In genomic region chr5:81335946-81336345, GRCh38 we compare ENCODE assay signal across 37 cellular contexts. TPM values are rescaled to one million over a fixed set of nuclear protein-coding genes. Genes with fewer than 3 reads are reported as not detected.
DNase-seq lines count a peak whose midpoint lies in the region; ATAC-seq, FAIRE-seq and TF ChIP-seq lines count a peak whose summit lies in the region.
"Had no signal": no experiment of that assay in that cellular context is flagged by ENCODE, and none has a peak within 500 bp of the region (broad histone marks: within the 10 kb centered on the region; RNA-seq: fewer than 3 reads in every experiment).

No MANE protein-coding gene starts in this region.

- H4K5ac ChIP-seq in IMR-90 (ENCODE audit: low read depth, low read length), result no peak overlapping the region

- H3K4me1 ChIP-seq in GM23338 (ENCODE audit: insufficient read depth) (no peaks in the 10 kb centered on the region), IMR-90 (ENCODE audit: control insufficient read depth, insufficient read depth, low read length) (no peaks in the 10 kb centered on the region), K562 (replicated peaks in 1 of 2; ENCODE audit: control insufficient read depth in 2 of 2, insufficient read depth in 2 of 2, low read length in 2 of 2) (no peaks in the 10 kb centered on the region; a peak in 2 of 5 replicates), esophagus muscularis mucosa (no peaks in the 10 kb centered on the region)
- H3K4me1 ChIP-seq: A549; BLaER1; BLaER1 treated with 17β-estradiol and CSF1 and Interleukin-3, amounts not matched to agents 10 nM and 100 nM; Caco-2 had no signal

- no peak overlapping the region for H2AK5ac ChIP-seq in IMR-90 (ENCODE audit: low read depth, low read length)

- H3K56ac ChIP-seq in IMR-90 (ENCODE audit: extremely low read depth, insufficient read depth, low read length), result no peak overlapping the region

- H2AFZ ChIP-seq in GM23338, result peak overlapping the region; percentile 61; the same call in 1 of the 2 replicates
- H2AFZ ChIP-seq in IMR-90 (replicated peaks; ENCODE audit: low read length, poor library complexity), result no peak overlapping the region
- no peak overlapping the region for H2AFZ ChIP-seq in K562 (ENCODE audit: low read depth, low read length)

- no peaks in the 10 kb centered on the region for H3K27me3 ChIP-seq in GM23338 (ENCODE audit: insufficient read depth)
- H3K27me3 ChIP-seq in IMR-90 (ENCODE audit: control insufficient read depth, insufficient read depth, low read length), result no peaks in the 10 kb centered on the region
- H3K27me3 ChIP-seq in K562 (ENCODE audit: control insufficient read depth in 2 of 2, insufficient read depth in 2 of 2, low read length in 2 of 2), result peaks cover 2 to 10% of the 10 kb centered on the region in 2 experiments; a peak in 3 of 5 replicates
- H3K27me3 ChIP-seq in esophagus muscularis mucosa, result no peaks in the 10 kb centered on the region
- H3K27me3 ChIP-seq: BE2C; BLaER1; BLaER1 treated with 17β-estradiol and CSF1 and Interleukin-3, amounts not matched to agents 10 nM and 100 nM had no signal

- H3K27me3 Mint-ChIP-seq in GM23338 (ENCODE audit: insufficient read depth, low read depth, poor library complexity), result no peaks in the 10 kb centered on the region
- H3K27me3 Mint-ChIP-seq in WTC11 (ENCODE audit: low read depth), result no peaks in the 10 kb centered on the region
- H3K27me3 Mint-ChIP-seq: CD4-positive, alpha-beta T cell; CD4-positive, CD25-positive, alpha-beta regulatory T cell had no signal

- CTCF ChIA-PET in IMR-90 (lab: Yijun Ruan, JAX), result no interaction called here
- CTCF ChIA-PET in K562 (lab: Yijun Ruan, JAX; ENCODE audit: low intra/inter-chr PET ratio), result no interaction called here
- CTCF ChIA-PET in WTC11 (lab: Charles Lee), result no interaction called here

- H3K18ac ChIP-seq in IMR-90 (ENCODE audit: low read depth, low read length), result no peak overlapping the region

- no peak for TF ChIP-seq POLR2A in IMR-90 (IDR thresholded peaks at IDR 0.05; ENCODE audit: low read depth, low read length)
- no peak for TF ChIP-seq POLR2A in K562 (conservative IDR thresholded peaks at IDR 0.05)
- TF ChIP-seq POLR2A in esophagus muscularis mucosa (IDR thresholded peaks at IDR 0.05; ENCODE audit: low read depth), result no peak

- H2BK20ac ChIP-seq in IMR-90 (ENCODE audit: low read depth, low read length), result no peak overlapping the region

- FAIRE-seq in K562 (lab: Jason Lieb, UNC), result no peak
- FAIRE-seq: A204.1, A549, D721Med had no signal

- H4K20me1 ChIP-seq in GM23338 (replicated peaks; ENCODE audit: insufficient read depth), result no peaks in the 10 kb centered on the region
- no peaks in the 10 kb centered on the region for H4K20me1 ChIP-seq in IMR-90 (ENCODE audit: insufficient read depth, low read length)
- no peaks in the 10 kb centered on the region for H4K20me1 ChIP-seq in K562 (replicated peaks; ENCODE audit: control insufficient read depth, insufficient read depth, low read length)
- H4K20me1 ChIP-seq: BLaER1; BLaER1 treated with 17β-estradiol and CSF1 and Interleukin-3, amounts not matched to agents 10 nM and 100 nM had no signal

- H3K4me3 ChIP-seq in GM23338 (no peak overlapping the region), IMR-90 (ENCODE audit: insufficient read depth, low read depth, low read length) (no peak overlapping the region), K562 (no peak overlapping the region), esophagus muscularis mucosa (no peak overlapping the region)
- H3K4me3 ChIP-seq: A549; BLaER1; BLaER1 treated with 17β-estradiol and CSF1 and Interleukin-3, amounts not matched to agents 10 nM and 100 nM had no signal

- no peak overlapping the region for H3K9ac ChIP-seq in IMR-90 (ENCODE audit: low read depth, low read length)
- H3K9ac ChIP-seq in K562 (ENCODE audit: insufficient read depth in 1 of 2, low read depth in 2 of 2, low read length in 2 of 2), result no peak overlapping the region
- H3K9ac ChIP-seq: BLaER1; BLaER1 treated with 17β-estradiol and CSF1 and Interleukin-3, amounts not matched to agents 10 nM and 100 nM had no signal

- no peak overlapping the region for H3K4ac ChIP-seq in IMR-90 (ENCODE audit: low read depth, low read length)

- H3K36me3 Mint-ChIP-seq in GM23338 (ENCODE audit: low read depth), result no peaks in the 10 kb centered on the region
- no peaks in the 10 kb centered on the region for H3K36me3 Mint-ChIP-seq in WTC11
- H3K36me3 Mint-ChIP-seq: CD14-positive monocyte; CD4-positive, alpha-beta memory T cell; CD4-positive, CD25-positive, alpha-beta regulatory T cell; CD8-positive, alpha-beta T cell had no signal

- TF ChIP-seq RAD21 in IMR-90 (IDR thresholded peaks at IDR 0.05; ENCODE audit: low read length), result no peak
- TF ChIP-seq RAD21 in K562 (CRISPR knock-in tag; conservative IDR thresholded peaks at IDR 0.05 in 1 of 2, IDR thresholded peaks at IDR 0.05 in 1 of 2), result no peak

- H3K4me2 ChIP-seq in GM23338 (no peak overlapping the region), IMR-90 (ENCODE audit: low read depth, low read length) (no peak overlapping the region), K562 (ENCODE audit: insufficient read depth, low read length) (no peak overlapping the region)
- H3K4me2 ChIP-seq: A549; BLaER1; BLaER1 treated with 17β-estradiol and CSF1 and Interleukin-3, amounts not matched to agents 10 nM and 100 nM had no signal

- no peak for ATAC-seq in GM23338
- no peak for ATAC-seq in IMR-90 (ENCODE audit: low read depth)
- no peak for ATAC-seq in K562
- no peak for ATAC-seq in WTC11
- no peak for ATAC-seq in GM19035 (IDR thresholded peaks at IDR 0.05; ENCODE audit: unreplicated experiment)
- no peak for ATAC-seq in GM18858 (IDR thresholded peaks at IDR 0.05; ENCODE audit: unreplicated experiment)
- ATAC-seq: A549; CD8-positive, alpha-beta T cell had no signal

- H2BK120ac ChIP-seq in IMR-90 (ENCODE audit: low read depth, low read length), result no peak overlapping the region

- H3K9me1 ChIP-seq in IMR-90 (ENCODE audit: insufficient read depth, low read length) (no peaks in the 10 kb centered on the region), K562 (ENCODE audit: control insufficient read depth, insufficient read depth, low read length) (no peaks in the 10 kb centered on the region)

- TF ChIP-seq CTCF in GM23338 (conservative IDR thresholded peaks at IDR 0.05; ENCODE audit: low read depth in 2 of 2), result no peak
- no peak for TF ChIP-seq CTCF in IMR-90 (conservative IDR thresholded peaks at IDR 0.05; ENCODE audit: low read depth, low read length)
- no peak for TF ChIP-seq CTCF in K562 (IDR thresholded peaks at IDR 0.05 in 2 of 3, conservative IDR thresholded peaks at IDR 0.05 in 1 of 3; ENCODE audit: insufficient read depth in 2 of 3, low read depth in 1 of 3, low read length in 3 of 3)
- no peak for TF ChIP-seq CTCF in esophagus muscularis mucosa (IDR thresholded peaks at IDR 0.05)
- no peak for TF ChIP-seq CTCF in WTC11 (IDR thresholded peaks at IDR 0.05)

- no peaks in the 10 kb centered on the region for H3K79me2 ChIP-seq in GM23338 (replicated peaks; ENCODE audit: insufficient read depth)
- no peaks in the 10 kb centered on the region for H3K79me2 ChIP-seq in K562 (ENCODE audit: control insufficient read depth, insufficient read depth, low read length)

- no peaks in the 10 kb centered on the region for H3F3A ChIP-seq in GM23338 (replicated peaks; ENCODE audit: low read depth)

- no peak overlapping the region for H2BK15ac ChIP-seq in IMR-90 (ENCODE audit: low read depth, low read length)

- H3K23ac ChIP-seq in IMR-90 (ENCODE audit: low read depth, low read length), result no peak overlapping the region

- H2BK5ac ChIP-seq in IMR-90 (ENCODE audit: low read depth, low read length, poor library complexity, severe bottlenecking), result no peak overlapping the region

- H3K9me2 ChIP-seq in GM23338 (ENCODE audit: insufficient read depth), result peaks cover 15% of the 10 kb centered on the region; the same call in 1 of the 2 replicates

- no TSS peak for BruUV-seq in IMR-90 (replicated peaks; lab: Mats Ljungman, UMichigan)
- BruUV-seq in K562 (replicated peaks; lab: Mats Ljungman, UMichigan), result no TSS peak

- POLR2A ChIA-PET in IMR-90 (lab: Charles Lee; ENCODE audit: unreplicated experiment), result no interaction called here
- POLR2A ChIA-PET in K562 (lab: Yijun Ruan, JAX), result no interaction called here
- POLR2A ChIA-PET in WTC11 (lab: Charles Lee), result no interaction called here

- H2AK9ac ChIP-seq in IMR-90 (replicated peaks; ENCODE audit: low read depth, low read length, poor library complexity), result no peak overlapping the region

- no peak overlapping the region for H4K91ac ChIP-seq in IMR-90 (ENCODE audit: insufficient read depth, low read depth, low read length)

- no peak overlapping the region for H3K27ac ChIP-seq in GM23338 (ENCODE audit: low read depth)
- no peak overlapping the region for H3K27ac ChIP-seq in IMR-90 (ENCODE audit: insufficient read depth, low read length)
- no peak overlapping the region for H3K27ac ChIP-seq in K562 (ENCODE audit: extremely low read depth, low read depth, low read length)
- no peak overlapping the region for H3K27ac ChIP-seq in esophagus muscularis mucosa (replicated peaks in 1 of 4)
- H3K27ac ChIP-seq: 22Rv1; A549; BLaER1; BLaER1 treated with 17β-estradiol and CSF1 and Interleukin-3, amounts not matched to agents 10 nM and 100 nM; C4-2B had no signal

- no peak overlapping the region for H3K4me3 Mint-ChIP-seq in GM23338
- no peak overlapping the region for H3K4me3 Mint-ChIP-seq in WTC11
- H3K4me3 Mint-ChIP-seq: B cell; CD14-positive monocyte; CD4-positive, alpha-beta memory T cell; CD4-positive, alpha-beta T cell; CD4-positive, CD25-positive, alpha-beta regulatory T cell; CD8-positive, alpha-beta memory T cell; CD8-positive, alpha-beta T cell had no signal

- H3K79me1 ChIP-seq in IMR-90 (ENCODE audit: low read depth in 1 of 2, low read length in 2 of 2), result no peaks in the 10 kb centered on the region

- H3K36me3 ChIP-seq in GM23338 (ENCODE audit: insufficient read depth), result no peaks in the 10 kb centered on the region
- H3K36me3 ChIP-seq in IMR-90 (ENCODE audit: control insufficient read depth, insufficient read depth, low read length), result no peaks in the 10 kb centered on the region
- no peaks in the 10 kb centered on the region for H3K36me3 ChIP-seq in K562 (ENCODE audit: control insufficient read depth, insufficient read depth, low read length)
- H3K36me3 ChIP-seq in esophagus muscularis mucosa, result no peaks in the 10 kb centered on the region
- H3K36me3 ChIP-seq: BE2C; BLaER1; BLaER1 treated with 17β-estradiol and CSF1 and Interleukin-3, amounts not matched to agents 10 nM and 100 nM had no signal

- H3K27ac Mint-ChIP-seq in GM23338, result no peak overlapping the region
- no peak overlapping the region for H3K27ac Mint-ChIP-seq in WTC11
- H3K27ac Mint-ChIP-seq: B cell; CD14-positive monocyte; CD4-positive, alpha-beta memory T cell; CD4-positive, alpha-beta T cell; CD4-positive, CD25-positive, alpha-beta regulatory T cell; CD8-positive, alpha-beta memory T cell; CD8-positive, alpha-beta T cell had no signal

- DNase-seq in GM23338 (ENCODE audit: low spot score) (no peak), IMR-90 (no peak), K562 (ENCODE audit: extremely low read depth in 1 of 4, low spot score in 3 of 4) (no peak), esophagus muscularis mucosa (ENCODE audit: extremely low spot score) (peak; percentile 34), WTC11 (ENCODE audit: low spot score) (no peak)
- no peak for DNase-seq in activated CD8-positive, alpha-beta memory T cell treated with anti-CD3 and anti-CD28 coated beads, Interleukin-2, amount 50 U/mL, for 48 hours
- DNase-seq: 8988T; ACHN; AML-193; BE2C; C1 segment of cervical spinal cord; Caco-2; Calu3; CD4-positive, alpha-beta memory T cell; CD4-positive, alpha-beta T cell; CD4-positive, CD25-positive, alpha-beta regulatory T cell; CD8-positive, alpha-beta memory T cell; CD8-positive, alpha-beta T cell; COR-L47; DMS 273 treated with DMSO at 0.1 percent for 48 hours; DMS153; DND-41; EL had no signal

- intact Hi-C loops in IMR-90 (cut with micrococcal nuclease), result no loop called here
- intact Hi-C loops in K562 (cut with micrococcal nuclease), result no loop called here
- intact Hi-C loops in esophagus muscularis mucosa (cut with DNase I), result no loop called here

- in situ Hi-C loops in IMR-90 (cut with MboI; ENCODE audit: low sequenced_read_pairs) (no loop called here), K562 (cut with MboI) (no loop called here)

- dilution Hi-C loops in IMR-90 (cut with HindIII; ENCODE audit: low sequenced_read_pairs, unreplicated experiment), result no loop called here

- H3K4me1 Mint-ChIP-seq in GM23338 (no peaks in the 10 kb centered on the region; the same call in 2 of the 3 replicates), WTC11 (no peaks in the 10 kb centered on the region)
- H3K4me1 Mint-ChIP-seq: B cell; CD4-positive, CD25-positive, alpha-beta regulatory T cell had no signal

- H3K14ac ChIP-seq in IMR-90 (replicated peaks; ENCODE audit: low read depth, low read length), result no peak overlapping the region

- no peaks in the 10 kb centered on the region for H3K9me3 Mint-ChIP-seq in GM23338
- H3K9me3 Mint-ChIP-seq in WTC11, result no peaks in the 10 kb centered on the region
- H3K9me3 Mint-ChIP-seq: CD4-positive, alpha-beta T cell had no signal

- no peaks in the 10 kb centered on the region for H3K9me3 ChIP-seq in IMR-90 (ENCODE audit: control insufficient read depth, insufficient read depth, low read length)
- no peaks in the 10 kb centered on the region for H3K9me3 ChIP-seq in K562 (replicated peaks; ENCODE audit: control insufficient read depth, insufficient read depth, low read depth, low read length)
- no peaks in the 10 kb centered on the region for H3K9me3 ChIP-seq in esophagus muscularis mucosa
- H3K9me3 ChIP-seq: A549, BE2C, Caco-2 had no signal

- no CpG with 5 or more reads among the region's 2 CpGs for WGBS in IMR-90 (ENCODE audit: extremely low coverage in 2 of 2, insufficient read length in 1 of 2), 2 experiments
- WGBS in K562 (ENCODE audit: insufficient coverage, low coverage, missing lambda C conversion rate), result 4% methylated on average over 2 of the region's 2 CpGs
- 97% methylated on average over 2 of the region's 2 CpGs for WGBS in esophagus muscularis mucosa

- no peak for TF ChIP-seq EP300 in K562 (IDR thresholded peaks at IDR 0.05; ENCODE audit: low read length)
- no peak for TF ChIP-seq EP300 in esophagus muscularis mucosa (IDR thresholded peaks at IDR 0.05)

- no peak overlapping the region for H4K8ac ChIP-seq in IMR-90 (ENCODE audit: low read depth in 2 of 2, low read length in 2 of 2)

RNA-seq across cellular contexts. Expression of gene ZCCHC9, which starts 34.6 kb away (rescaled TPM):
- 30.4 and 31.1 TPM in 2 replicates for total RNA-seq in GM23338 (2014; rRNA removed; shearing (Covaris generic))
- polyA plus RNA-seq in GM23338 (2016; fragmentation: Nextera tagmentation; extraction: Ambion mirVana), result 45.5 and 48.7 TPM in 2 replicates
- 24.6 and 41.1 TPM in 2 replicates for total RNA-seq in IMR-90 (2012; rRNA removed)
- 16.9 and 20.4 TPM in 2 replicates for polyA plus RNA-seq in IMR-90 (2012; rRNA removed)
- polyA plus RNA-seq in IMR-90 (2012; cell fraction: cytosol; rRNA removed), result 2.6 and 2.9 TPM in 2 replicates
- 5.7 and 21.7 TPM in 2 replicates for polyA plus RNA-seq in IMR-90 (2012; cell fraction: nucleus; rRNA removed; ENCODE audit: low replicate concordance)
- 8.7 and 32.5 TPM in 2 replicates for total RNA-seq in K562 (2011; cell fraction: chromatin; rRNA removed; ENCODE audit: low replicate concordance)
- total RNA-seq in K562 (2011; cell fraction: nucleolus; rRNA removed), result 7.7 and 13.0 TPM in 2 replicates
- total RNA-seq in K562 (2011; cell fraction: nucleoplasm; rRNA removed), result 16.9 and 28.4 TPM in 2 replicates
- total RNA-seq in K562 (2014; rRNA removed), result 35.9 and 43.2 TPM in 2 replicates
- total RNA-seq in K562 (2014; rRNA removed; fragmentation: Illumina TruSeq; extraction: Trizol), result 62.6 and 68.0 TPM in 2 replicates
- total RNA-seq in K562 (2015; rRNA removed; fragmentation: Illumina TruSeq; extraction: Trizol), result 54.8 and 59.9 TPM in 2 replicates
- 40.3 and 42.0 TPM in 2 replicates for total RNA-seq in K562 (2021)
- 43.9 and 48.7 TPM in 2 replicates for polyA plus RNA-seq in K562 (2011; rRNA removed)
- polyA plus RNA-seq in K562 (2011; cell fraction: cytosol; rRNA removed), result 7.1 and 18.8 TPM in 2 replicates
- polyA plus RNA-seq in K562 (2011; cell fraction: nucleus; rRNA removed), result 12.7 and 20.7 TPM in 2 replicates
- polyA plus RNA-seq in K562 (2012), result 42.0 and 45.6 TPM in 2 replicates
- 62.3 and 74.7 TPM in 2 replicates for polyA plus RNA-seq in K562 (2014; fragmentation: Illumina TruSeq; extraction: Trizol)
- polyA plus RNA-seq in K562 (2014; fragmentation: Nextera tagmentation; extraction: Ambion mirVana), result 10 to 100 TPM; 77.1 to 95.3 TPM
- 48.7 and 49.4 TPM in 2 replicates for polyA plus RNA-seq in K562 (2014; rRNA removed)
- polyA minus RNA-seq in K562 (2011; rRNA and poly(A)+ RNA removed), result 24.1 and 26.9 TPM in 2 replicates
- 9.7 and 12.5 TPM in 2 replicates for polyA minus RNA-seq in K562 (2011; cell fraction: cytosol; rRNA and poly(A)+ RNA removed)
- 8.8 and 15.1 TPM in 2 replicates for polyA minus RNA-seq in K562 (2011; cell fraction: nucleus; rRNA and poly(A)+ RNA removed)
- total RNA-seq in esophagus muscularis mucosa, result 10 to 100 TPM; 18.7 to 38.6 (median 22.8) TPM
- total RNA-seq in WTC11 (2021), result 30.4 to 30.8 TPM (median 30.8 TPM) in 3 replicates

RNA-seq across cellular contexts. Expression of gene ACOT12, which starts 58.0 kb away (rescaled TPM):
- total RNA-seq in GM23338 (2014; rRNA removed; shearing (Covaris generic)), result 1.4 TPM in 1 of 2 replicates, not detected in the other
- 0.15 and 0.54 TPM in 2 replicates for polyA plus RNA-seq in GM23338 (2016; fragmentation: Nextera tagmentation; extraction: Ambion mirVana)
- total RNA-seq in IMR-90 (2012; rRNA removed), result not detected in 2 replicates
- not detected in 2 replicates for polyA plus RNA-seq in IMR-90 (2012; rRNA removed)
- polyA plus RNA-seq in IMR-90 (2012; cell fraction: cytosol; rRNA removed), result not detected in 2 replicates
- 0.08 TPM in 1 of 2 replicates, not detected in the other for polyA plus RNA-seq in IMR-90 (2012; cell fraction: nucleus; rRNA removed; ENCODE audit: low replicate concordance)
- not detected in 2 replicates for total RNA-seq in K562 (2011; cell fraction: chromatin; rRNA removed; ENCODE audit: low replicate concordance)
- total RNA-seq in K562 (2011; cell fraction: nucleolus; rRNA removed), result not detected in 2 replicates
- not detected in 2 replicates for total RNA-seq in K562 (2011; cell fraction: nucleoplasm; rRNA removed)
- not detected in 2 replicates for total RNA-seq in K562 (2014; rRNA removed)
- not detected in 2 replicates for total RNA-seq in K562 (2014; rRNA removed; fragmentation: Illumina TruSeq; extraction: Trizol)
- total RNA-seq in K562 (2015; rRNA removed; fragmentation: Illumina TruSeq; extraction: Trizol), result not detected in 2 replicates
- total RNA-seq in K562 (2021), result not detected in 2 replicates
- not detected in 2 replicates for polyA plus RNA-seq in K562 (2011; rRNA removed)
- polyA plus RNA-seq in K562 (2011; cell fraction: cytosol; rRNA removed), result not detected in 2 replicates
- polyA plus RNA-seq in K562 (2011; cell fraction: nucleus; rRNA removed), result not detected in 2 replicates
- not detected in 2 replicates for polyA plus RNA-seq in K562 (2012)
- polyA plus RNA-seq in K562 (2014; fragmentation: Illumina TruSeq; extraction: Trizol), result not detected in 2 replicates
- polyA plus RNA-seq in K562 (2014; fragmentation: Nextera tagmentation; extraction: Ambion mirVana), result not detected
- polyA plus RNA-seq in K562 (2014; rRNA removed), result 0.03 TPM in 1 of 2 replicates, not detected in the other
- not detected in 2 replicates for polyA minus RNA-seq in K562 (2011; rRNA and poly(A)+ RNA removed)
- polyA minus RNA-seq in K562 (2011; cell fraction: cytosol; rRNA and poly(A)+ RNA removed), result not detected in 2 replicates
- not detected in 2 replicates for polyA minus RNA-seq in K562 (2011; cell fraction: nucleus; rRNA and poly(A)+ RNA removed)
- not detected for total RNA-seq in esophagus muscularis mucosa
- total RNA-seq in WTC11 (2021), result 0.16 TPM in 1 of 3 replicates, not detected in the others
- total RNA-seq: A172; A673; B cell; CD4-positive, CD25-positive, alpha-beta regulatory T cell; CD8-positive, alpha-beta memory T cell; CD8-positive, alpha-beta T cell; Daoy had no signal
- polyA plus RNA-seq: CD14-positive monocyte; CD4-positive, alpha-beta memory T cell; CD4-positive, CD25-positive, alpha-beta regulatory T cell; CD8-positive, alpha-beta memory T cell had no signal
